ENCODE assay signal across 8 cellular contexts in genomic region chr1:41662656-41663437, GRCh38.
DNase-seq lines count a peak whose midpoint lies in the region; ATAC-seq and TF ChIP-seq lines count a peak whose summit lies in the region.

No MANE protein-coding gene starts in this region.

- no peaks in the 10 kb centered on the region for H3K9me3 ChIP-seq in vagina

- H3K27me3 Mint-ChIP-seq in IgD-negative memory B cell (no peaks in the 10 kb centered on the region), neural crest cell (ENCODE audit: low read depth) (peaks cover 45% of the 10 kb centered on the region)

- no peaks in the 10 kb centered on the region for H3K9me3 Mint-ChIP-seq in IgD-negative memory B cell
- H3K9me3 Mint-ChIP-seq in neural crest cell, result no peaks in the 10 kb centered on the region

- H3K36me3 ChIP-seq in vagina, result no peaks in the 10 kb centered on the region

- H3K36me3 Mint-ChIP-seq in IgD-negative memory B cell (peaks cover 3% of the 10 kb centered on the region), neural crest cell (ENCODE audit: low read depth) (no peaks in the 10 kb centered on the region)

- peaks cover 23% of the 10 kb centered on the region for H3K4me1 ChIP-seq in vagina

- no peak for TF ChIP-seq POLR2A in vagina (IDR thresholded peaks at IDR 0.05)

- H3K4me3 ChIP-seq in fibroblast of the aortic adventitia (ENCODE audit: low read depth, low read length), result peak overlapping the region; percentile 60
- H3K4me3 ChIP-seq in vagina, result peak overlapping the region; percentile 60 to 62

- H3K27ac Mint-ChIP-seq in IgD-negative memory B cell (peak overlapping the region; percentile 89 to 95 (median 93)), neural crest cell (ENCODE audit: unreplicated experiment) (no peak overlapping the region)

- intact Hi-C loops in vagina (cut with DNase I), result no loop called here

- peak; percentile 74 for DNase-seq in ELF-1 (ENCODE audit: low read depth, low spot score)
- peak; percentile 78 for DNase-seq in activated CD8-positive, alpha-beta memory T cell treated with anti-CD3 and anti-CD28 coated beads, Interleukin-2, amount 50 U/mL, for 48 hours
- peak; percentile 65 for DNase-seq in fibroblast of the aortic adventitia (ENCODE audit: low read depth)
- peak; percentile 40 for DNase-seq in neural crest cell (ENCODE audit: low read depth, low spot score)
- DNase-seq in vagina (ENCODE audit: extremely low spot score in 2 of 2), result no peak
- no peak for DNase-seq in DMS114 treated with DMSO at 0.1 percent for 48 hours (lab: John Stamatoyannopoulos, UW; ENCODE audit: unreplicated experiment)

- peak; percentile 12 for ATAC-seq in GM21526 (IDR thresholded peaks at IDR 0.05; ENCODE audit: low FRiP score, unreplicated experiment)

- TF ChIP-seq CTCF in fibroblast of the aortic adventitia (IDR thresholded peaks at IDR 0.05; ENCODE audit: insufficient read depth, low read length), result no peak
- no peak for TF ChIP-seq CTCF in neural crest cell (conservative IDR thresholded peaks at IDR 0.05)
- no peak for TF ChIP-seq CTCF in vagina (IDR thresholded peaks at IDR 0.05)

- H3K4me3 Mint-ChIP-seq in IgD-negative memory B cell (peak overlapping the region; percentile 68 to 86 (median 80)), neural crest cell (peak overlapping the region; percentile 79)

- peak overlapping the region; percentile 93 for H3K27ac ChIP-seq in vagina

- H3K27me3 ChIP-seq in vagina, result no peaks in the 10 kb centered on the region

- H3K4me1 Mint-ChIP-seq in IgD-negative memory B cell (peaks cover 62 to 68% (median 68%) of the 10 kb centered on the region in 3 donors), neural crest cell (peaks cover 10% of the 10 kb centered on the region)

Comparison
In these comparisons a context has a peak if more than half of its experiments do, and no peak if none do; other contexts are left out.
1. DNase-seq: peak in ELF-1 (single experiment), activated CD8-positive, alpha-beta memory T cell treated with anti-CD3 and anti-CD28 coated beads, Interleukin-2, amount 50 U/mL, for 48 hours (single experiment), fibroblast of the aortic adventitia (single experiment) and neural crest cell (single experiment); none in vagina (0 of 2) and DMS114 treated with DMSO at 0.1 percent for 48 hours (single experiment).